In genomic region chr20:37615507-37616425, GRCh38 we compare ENCODE assay signal across 8 cellular contexts.
DNase-seq lines count a peak whose midpoint lies in the region; ATAC-seq lines count a peak whose summit lies in the region.

No MANE protein-coding gene starts in this region.

- DNase-seq in NCI-H2227 (lab: John Stamatoyannopoulos, UW; ENCODE audit: unreplicated experiment) (peak; percentile 50), NCI-H2227 treated with DMSO at 0.1 percent for 48 hours (lab: John Stamatoyannopoulos, UW) (no peak), NCI-H69 (lab: John Stamatoyannopoulos, UW) (peak; percentile 21), activated T-cell treated with anti-CD3 and anti-CD28 coated beads for 1 hour (ENCODE audit: low read depth) (peak; percentile 46), foreskin melanocyte (peak; percentile 10), NCI-H1092 (lab: John Stamatoyannopoulos, UW) (no peak)
- DNase-seq in stimulated activated CD4-positive, alpha-beta T cell treated with anti-CD3 and anti-CD28 coated beads, Interleukin-15, amount 100 ng/mL, for 48 hours (ENCODE audit: low read depth in 2 of 2) = peak; percentile 18 to 41

- no peak for ATAC-seq in HG02870 (IDR thresholded peaks at IDR 0.05; ENCODE audit: unreplicated experiment)

Comparison
In these comparisons a context has a peak if more than half of its experiments do, and no peak if none do; other contexts are left out.
1. DNase-seq: peak in NCI-H2227 (single experiment), NCI-H69 (single experiment), activated T-cell treated with anti-CD3 and anti-CD28 coated beads for 1 hour (single experiment), foreskin melanocyte (single experiment) and stimulated activated CD4-positive, alpha-beta T cell treated with anti-CD3 and anti-CD28 coated beads, Interleukin-15, amount 100 ng/mL, for 48 hours (2 of 2); none in NCI-H2227 treated with DMSO at 0.1 percent for 48 hours (single experiment) and NCI-H1092 (single experiment).